In the genomic region with DNA sequence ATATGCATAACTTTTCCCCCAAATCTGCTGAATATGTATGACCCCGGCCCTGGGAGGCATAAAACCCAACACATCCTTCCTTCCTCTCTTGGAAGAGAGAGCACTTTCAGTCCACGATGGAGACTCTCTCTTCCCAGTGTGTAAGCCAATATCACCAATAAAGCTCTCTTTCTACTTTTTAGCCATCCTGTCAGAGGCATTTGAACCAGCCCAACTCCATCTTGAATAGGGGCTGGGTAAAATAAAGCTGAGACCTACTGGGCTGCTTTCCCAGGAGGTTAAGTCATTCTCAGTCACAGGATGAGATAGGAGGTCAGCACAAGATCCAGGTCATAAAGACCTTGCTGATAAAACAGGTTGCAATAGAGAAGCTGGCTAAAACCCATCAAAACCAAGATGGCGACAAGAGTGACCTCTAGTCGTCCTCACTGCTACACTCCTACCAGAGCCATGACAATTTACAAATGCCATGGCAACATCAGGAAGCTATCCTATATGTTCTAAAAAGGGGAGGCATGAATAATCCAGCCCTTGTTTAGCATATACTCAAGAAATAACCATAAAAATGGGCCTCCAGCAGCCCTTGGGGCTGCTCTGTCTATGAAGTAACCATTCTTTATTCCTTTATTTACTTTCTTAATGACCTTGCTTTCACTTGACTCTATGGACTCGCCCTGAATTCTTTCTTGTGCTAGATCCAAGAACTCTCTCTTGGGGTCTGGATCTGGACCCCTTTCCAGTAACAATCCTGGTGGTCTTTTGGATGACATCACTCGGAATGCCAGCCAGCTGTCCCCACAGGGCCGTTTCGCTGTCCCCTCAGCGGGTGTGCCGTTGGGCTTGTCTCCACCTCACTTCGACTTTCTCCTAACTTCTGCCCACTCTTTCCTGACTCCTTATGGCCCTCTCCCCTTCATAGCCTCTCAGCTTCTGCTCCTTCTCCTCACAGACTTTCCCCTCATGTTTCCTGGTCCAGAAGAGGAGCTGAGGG, we compare ENCODE assay signal across 25 cellular contexts. TPM values are rescaled to one million over a fixed set of nuclear protein-coding genes. Genes with fewer than 3 reads are reported as not detected.
DNase-seq lines count a peak whose midpoint lies in the region; ATAC-seq, FAIRE-seq and TF ChIP-seq lines count a peak whose summit lies in the region.
"Had no signal": no experiment of that assay in that cellular context is flagged by ENCODE, and none has a peak within 500 bp of the region (broad histone marks: within the 10 kb centered on the region; RNA-seq: fewer than 3 reads in every experiment).

No MANE protein-coding gene starts in this region.

- in situ Hi-C loops in K562 (cut with MboI), result no loop called here

- CTCF ChIA-PET in K562 (lab: Yijun Ruan, JAX; ENCODE audit: low intra/inter-chr PET ratio), result no interaction called here

- H3K4me3 ChIP-seq in Karpas-422 (ENCODE audit: low read length) (no peak overlapping the region), K562 (no peak overlapping the region)

- H3K27me3 ChIP-seq in Karpas-422 (ENCODE audit: low read length) (no peaks in the 10 kb centered on the region; the same call in 1 of the 2 replicates), K562 (ENCODE audit: control insufficient read depth in 2 of 2, insufficient read depth in 2 of 2, low read length in 2 of 2) (peaks cover 0 to 7% of the 10 kb centered on the region in 2 experiments; a peak in 3 of 5 replicates)
- H3K27me3 ChIP-seq: BE2C had no signal

- intact Hi-C loops in K562 (cut with micrococcal nuclease), result no loop called here

- POLR2A ChIA-PET in K562 (lab: Yijun Ruan, JAX), result interaction anchor here (0.8 to 1.4 kb wide), 2 partner anchors 12 to 13 kb away, joined by 3 to 4 read pairs; no protein-coding TSS in a partner anchor

- peak overlapping the region; percentile 67 for H3K27ac Mint-ChIP-seq in neural crest cell (ENCODE audit: unreplicated experiment)
- no peak overlapping the region for H3K27ac Mint-ChIP-seq in type B pancreatic cell
- H3K27ac Mint-ChIP-seq: CD4-positive, CD25-positive, alpha-beta regulatory T cell; CD8-positive, alpha-beta memory T cell; IgD-negative memory B cell had no signal

- H3K4me2 ChIP-seq in Karpas-422 (ENCODE audit: low read depth, low read length, poor library complexity, severe bottlenecking) (no peak overlapping the region), K562 (ENCODE audit: insufficient read depth, low read length) (no peak overlapping the region)

- TF ChIP-seq EP300 in K562 (IDR thresholded peaks at IDR 0.05; ENCODE audit: low read length), result no peak

- H3K36me3 Mint-ChIP-seq in neural crest cell (ENCODE audit: low read depth), result no peaks in the 10 kb centered on the region
- no peaks in the 10 kb centered on the region for H3K36me3 Mint-ChIP-seq in type B pancreatic cell
- H3K36me3 Mint-ChIP-seq: CD4-positive, CD25-positive, alpha-beta regulatory T cell; CD8-positive, alpha-beta memory T cell; IgD-negative memory B cell had no signal

- H3K36me3 ChIP-seq in Karpas-422 (ENCODE audit: insufficient read depth, low read length) (no peaks in the 10 kb centered on the region), K562 (ENCODE audit: control insufficient read depth, insufficient read depth, low read length) (no peaks in the 10 kb centered on the region)
- H3K36me3 ChIP-seq: BE2C had no signal

- no peak for FAIRE-seq in K562 (lab: Jason Lieb, UNC)
- FAIRE-seq: A204.1, GM12891, GM18507, HTR-8/SVneo had no signal

- H2AFZ ChIP-seq in Karpas-422 (ENCODE audit: low read length) (no peak overlapping the region), K562 (ENCODE audit: low read depth, low read length) (no peak overlapping the region; the same call in 1 of the 2 replicates)

- no peaks in the 10 kb centered on the region for H3K79me2 ChIP-seq in Karpas-422 (ENCODE audit: low read length)
- no peaks in the 10 kb centered on the region for H3K79me2 ChIP-seq in K562 (ENCODE audit: control insufficient read depth, insufficient read depth, low read length)

- H3K27ac ChIP-seq in Karpas-422 (ENCODE audit: low read length) (no peak overlapping the region), K562 (ENCODE audit: extremely low read depth, low read depth, low read length) (no peak overlapping the region)

- no peaks in the 10 kb centered on the region for H3K27me3 Mint-ChIP-seq in neural crest cell (ENCODE audit: low read depth)
- H3K27me3 Mint-ChIP-seq in type B pancreatic cell, result no peaks in the 10 kb centered on the region

- H4K20me1 ChIP-seq in Karpas-422 (ENCODE audit: insufficient read depth, low read depth, low read length), result no peaks in the 10 kb centered on the region
- no peaks in the 10 kb centered on the region for H4K20me1 ChIP-seq in K562 (replicated peaks; ENCODE audit: control insufficient read depth, insufficient read depth, low read length)

- no peaks in the 10 kb centered on the region for H3K9me1 ChIP-seq in K562 (ENCODE audit: control insufficient read depth, insufficient read depth, low read length)

- DNase-seq in Karpas-422 (peak; percentile 9), K562 (ENCODE audit: extremely low read depth in 1 of 4, low spot score in 3 of 4) (no peak), neural crest cell (ENCODE audit: low read depth, low spot score) (no peak), type B pancreatic cell (ENCODE audit: extremely low spot score, unreplicated experiment) (peak; percentile 22), HCEC 1CT (no peak), NCI-H1092 treated with DMSO at 0.1 percent for 48 hours (lab: John Stamatoyannopoulos, UW) (no peak), pons (ENCODE audit: low spot score) (no peak)
- DNase-seq: ACHN; BE2C; C1 segment of cervical spinal cord; CD4-positive, CD25-positive, alpha-beta regulatory T cell; CD8-positive, alpha-beta memory T cell; COR-L47; DMS 273 treated with DMSO at 0.1 percent for 48 hours; DMS53; DND-41; EL; GOT3; H7 had no signal

- H3K9ac ChIP-seq in Karpas-422 (ENCODE audit: low read length), result no peak overlapping the region
- H3K9ac ChIP-seq in K562 (ENCODE audit: insufficient read depth in 1 of 2, low read depth in 2 of 2, low read length in 2 of 2), result no peak overlapping the region

- WGBS in K562 (ENCODE audit: insufficient coverage, low coverage, missing lambda C conversion rate), result 14% methylated on average over 11 of the region's 11 CpGs

- ATAC-seq in K562, result no peak

- no peak for TF ChIP-seq RAD21 in K562 (CRISPR knock-in tag; conservative IDR thresholded peaks at IDR 0.05 in 1 of 2, IDR thresholded peaks at IDR 0.05 in 1 of 2)

- H3K9me2 ChIP-seq in Karpas-422 (replicated peaks; ENCODE audit: insufficient read depth, low read length), result 0 out of 2 replicates have a peak, but pooled peaks cover 5% of the 10 kb centered on the region

- H3K4me1 Mint-ChIP-seq in neural crest cell (peaks cover 18% of the 10 kb centered on the region), type B pancreatic cell (ENCODE audit: unreplicated experiment) (no peaks in the 10 kb centered on the region)
- H3K4me1 Mint-ChIP-seq: CD8-positive, alpha-beta memory T cell had no signal

- no peak for TF ChIP-seq POLR2A in K562 (conservative IDR thresholded peaks at IDR 0.05)

- H3K9me3 Mint-ChIP-seq in neural crest cell (peaks cover 5% of the 10 kb centered on the region), type B pancreatic cell (no peaks in the 10 kb centered on the region)
- H3K9me3 Mint-ChIP-seq: CD8-positive, alpha-beta memory T cell had no signal

- BruUV-seq in K562 (replicated peaks; lab: Mats Ljungman, UMichigan), result no TSS peak

- H3K4me1 ChIP-seq in Karpas-422 (ENCODE audit: low read length), result no peaks in the 10 kb centered on the region
- no peaks in the 10 kb centered on the region for H3K4me1 ChIP-seq in K562 (replicated peaks in 1 of 2; ENCODE audit: control insufficient read depth in 2 of 2, insufficient read depth in 2 of 2, low read length in 2 of 2)
- H3K4me1 ChIP-seq: BE2C had no signal

- TF ChIP-seq CTCF in K562 (IDR thresholded peaks at IDR 0.05 in 2 of 3, conservative IDR thresholded peaks at IDR 0.05 in 1 of 3; ENCODE audit: insufficient read depth in 2 of 3, low read depth in 1 of 3, low read length in 3 of 3), result no peak
- no peak for TF ChIP-seq CTCF in neural crest cell (conservative IDR thresholded peaks at IDR 0.05)
- TF ChIP-seq CTCF in type B pancreatic cell (conservative IDR thresholded peaks at IDR 0.05), result no peak

- no peak overlapping the region for H3K4me3 Mint-ChIP-seq in neural crest cell
- H3K4me3 Mint-ChIP-seq in type B pancreatic cell, result no peak overlapping the region
- H3K4me3 Mint-ChIP-seq: CD4-positive, CD25-positive, alpha-beta regulatory T cell; CD8-positive, alpha-beta memory T cell; IgD-negative memory B cell had no signal

- no peaks in the 10 kb centered on the region for H3K9me3 ChIP-seq in Karpas-422 (ENCODE audit: low read length)
- no peaks in the 10 kb centered on the region for H3K9me3 ChIP-seq in K562 (replicated peaks; ENCODE audit: control insufficient read depth, insufficient read depth, low read depth, low read length)
- H3K9me3 ChIP-seq: BE2C had no signal

TF ChIP-seq in K562, 482 proteins besides CTCF, POLR2A, EP300 and RAD21 (continues in another document):
- TF ChIP-seq ZFP1 (CRISPR knock-in tag; IDR thresholded peaks at IDR 0.05) (no peak), MCM5 (IDR thresholded peaks at IDR 0.05; ENCODE audit: low read depth) (no peak)

RNA-seq across cellular contexts. Expression of gene NKD1, which starts 53.4 kb away (rescaled TPM):
- not detected in 2 replicates for total RNA-seq in Karpas-422 (2014; rRNA removed; shearing (Covaris generic); ENCODE audit: low replicate concordance)
- total RNA-seq in K562 (2011; cell fraction: chromatin; rRNA removed; ENCODE audit: low replicate concordance), result 0.02 TPM in 1 of 2 replicates, not detected in the other
- not detected in 2 replicates for total RNA-seq in K562 (2011; cell fraction: nucleolus; rRNA removed)
- under 0.01 and 0.08 TPM in 2 replicates for total RNA-seq in K562 (2011; cell fraction: nucleoplasm; rRNA removed)
- total RNA-seq in K562 (2014; rRNA removed), result 0.04 and 0.18 TPM in 2 replicates
- total RNA-seq in K562 (2014; rRNA removed; fragmentation: Illumina TruSeq; extraction: Trizol), result under 0.01 TPM in 2 replicates
- total RNA-seq in K562 (2015; rRNA removed; fragmentation: Illumina TruSeq; extraction: Trizol), result 0.07 and 0.08 TPM in 2 replicates
- 0.22 and 0.24 TPM in 2 replicates for total RNA-seq in K562 (2021)
- polyA plus RNA-seq in K562 (2011; rRNA removed), result under 0.01 and 0.11 TPM in 2 replicates
- under 0.01 and 0.39 TPM in 2 replicates for polyA plus RNA-seq in K562 (2011; cell fraction: cytosol; rRNA removed)
- polyA plus RNA-seq in K562 (2011; cell fraction: nucleus; rRNA removed), result 0.11 and 0.33 TPM in 2 replicates
- polyA plus RNA-seq in K562 (2012), result 0.03 and 0.04 TPM in 2 replicates
- polyA plus RNA-seq in K562 (2014; fragmentation: Illumina TruSeq; extraction: Trizol), result 0.01 and 0.07 TPM in 2 replicates
- not detected for polyA plus RNA-seq in K562 (2014; fragmentation: Nextera tagmentation; extraction: Ambion mirVana)
- polyA plus RNA-seq in K562 (2014; rRNA removed), result 0.04 TPM in 1 of 2 replicates, not detected in the other
- under 0.01 TPM in 2 replicates for polyA minus RNA-seq in K562 (2011; rRNA and poly(A)+ RNA removed)
- polyA minus RNA-seq in K562 (2011; cell fraction: cytosol; rRNA and poly(A)+ RNA removed), result not detected in 2 replicates
- polyA minus RNA-seq in K562 (2011; cell fraction: nucleus; rRNA and poly(A)+ RNA removed), result under 0.01 and 0.22 TPM in 2 replicates
- 49.8 and 54.7 TPM in 2 replicates for total RNA-seq in neural crest cell
- 33.8 and 43.2 TPM in 2 replicates for total RNA-seq in type B pancreatic cell (ENCODE audit: low replicate concordance)
- total RNA-seq: G401 had no signal
- polyA plus RNA-seq: IgD-negative memory B cell had no signal

Comparison
In these comparisons a context has a peak if more than half of its experiments do, and no peak if none do; other contexts are left out.
1. DNase-seq: peak in Karpas-422 (single experiment) and type B pancreatic cell (single experiment); none in K562 (0 of 4), neural crest cell (single experiment), HCEC 1CT (single experiment), NCI-H1092 treated with DMSO at 0.1 percent for 48 hours (single experiment) and pons (single experiment).
2. RNA of gene NKD1, which starts 53.4 kb away (total RNA-seq): 49.8 to 54.7 TPM in neural crest cell and 33.8 to 43.2 TPM in type B pancreatic cell; under 0.01 to 0.24 TPM in K562 and not detected in Karpas-422; every median in the first group is over 10 times any median in the second.